12 cellular contexts compared by ENCODE assay signal in the genomic region with DNA sequence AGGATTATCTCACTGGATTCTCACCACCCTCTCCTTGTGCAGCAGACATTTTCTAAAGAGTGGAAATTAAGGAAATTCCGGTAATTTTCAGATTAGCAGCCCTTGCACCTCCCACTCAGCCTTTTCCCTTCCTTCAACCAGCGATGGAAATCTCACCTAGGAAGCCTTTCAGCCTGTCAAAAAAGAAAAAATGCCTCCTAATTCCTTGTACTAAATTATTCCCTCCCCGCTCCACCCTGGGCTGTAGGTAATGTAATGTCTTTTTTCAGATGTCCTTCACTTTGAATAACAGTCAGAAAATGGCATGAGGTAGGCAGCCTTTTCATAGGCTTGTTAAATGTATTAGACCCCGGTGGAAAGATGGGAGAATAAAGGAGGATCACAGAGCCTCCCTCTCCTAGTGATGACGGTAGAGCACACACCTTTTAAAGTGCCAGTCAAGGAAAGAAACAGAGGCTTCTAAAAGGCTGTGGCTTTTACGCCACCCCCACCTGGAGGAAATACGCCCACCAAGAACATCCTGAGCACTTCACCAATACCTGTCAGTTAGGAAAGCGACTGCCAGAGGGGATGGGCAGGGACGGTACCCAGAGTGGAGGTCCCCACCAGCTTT.
DNase-seq lines count a peak whose midpoint lies in the region; ATAC-seq and TF ChIP-seq lines count a peak whose summit lies in the region.
"Had no signal": no experiment of that assay in that cellular context is flagged by ENCODE, and none has a peak within 500 bp of the region (broad histone marks: within the 10 kb centered on the region; RNA-seq: fewer than 3 reads in every experiment).

No MANE protein-coding gene starts in this region.

- peak overlapping the region; percentile 43 for H3K4me3 Mint-ChIP-seq in activated naive CD4-positive, alpha-beta T cell treated with anti-CD3 and anti-CD28 coated beads, Interleukin-2, amount 10 ng/mL, durations not matched to agents 7 days and 5 days
- peak overlapping the region; percentile 16 for H3K4me3 Mint-ChIP-seq in glutamatergic neuron (ENCODE audit: unreplicated experiment)
- H3K4me3 Mint-ChIP-seq: activated B cell treated with CpG ODN at 0.5 μM for 24 hours, B cell had no signal

- H3K27me3 Mint-ChIP-seq in activated naive CD4-positive, alpha-beta T cell treated with anti-CD3 and anti-CD28 coated beads, Interleukin-2, amount 10 ng/mL, durations not matched to agents 7 days and 5 days, result peaks cover 13% of the 10 kb centered on the region
- peaks cover 5% of the 10 kb centered on the region for H3K27me3 Mint-ChIP-seq in glutamatergic neuron (ENCODE audit: unreplicated experiment)
- H3K27me3 Mint-ChIP-seq: activated B cell treated with CpG ODN at 0.5 μM for 24 hours had no signal

- H3K9me3 Mint-ChIP-seq in activated naive CD4-positive, alpha-beta T cell treated with anti-CD3 and anti-CD28 coated beads, Interleukin-2, amount 10 ng/mL, durations not matched to agents 7 days and 5 days, result no peaks in the 10 kb centered on the region
- H3K9me3 Mint-ChIP-seq in glutamatergic neuron (ENCODE audit: unreplicated experiment), result peaks cover 7% of the 10 kb centered on the region
- H3K9me3 Mint-ChIP-seq: activated B cell treated with CpG ODN at 0.5 μM for 24 hours had no signal

- ATAC-seq in HG03280 (IDR thresholded peaks at IDR 0.05; ENCODE audit: unreplicated experiment), result no peak

- peaks cover 3% of the 10 kb centered on the region for H3K36me3 Mint-ChIP-seq in activated naive CD4-positive, alpha-beta T cell treated with anti-CD3 and anti-CD28 coated beads, Interleukin-2, amount 10 ng/mL, durations not matched to agents 7 days and 5 days
- peaks cover 3% of the 10 kb centered on the region for H3K36me3 Mint-ChIP-seq in glutamatergic neuron (ENCODE audit: unreplicated experiment)

- H3K4me3 ChIP-seq in effector memory CD4-positive, alpha-beta T cell (ENCODE audit: insufficient read depth, low read depth, low read length, poor library complexity, severe bottlenecking), result no peak overlapping the region

- peaks cover 37% of the 10 kb centered on the region for H3K4me1 Mint-ChIP-seq in activated naive CD4-positive, alpha-beta T cell treated with anti-CD3 and anti-CD28 coated beads, Interleukin-2, amount 10 ng/mL, durations not matched to agents 7 days and 5 days
- peaks cover 33% of the 10 kb centered on the region for H3K4me1 Mint-ChIP-seq in glutamatergic neuron (ENCODE audit: low read depth, unreplicated experiment)

- no peaks in the 10 kb centered on the region for H3K27me3 ChIP-seq in effector memory CD4-positive, alpha-beta T cell (replicated peaks; ENCODE audit: control insufficient read depth, insufficient read depth, low read length, poor library complexity, severe bottlenecking)

- no peak for TF ChIP-seq CTCF in glutamatergic neuron (IDR thresholded peaks at IDR 0.05; ENCODE audit: partially characterized antibody, unreplicated experiment)

- DNase-seq in activated naive CD4-positive, alpha-beta T cell treated with anti-CD3 and anti-CD28 coated beads, Interleukin-2, amount 10 ng/mL, durations not matched to agents 7 days and 5 days, result no peak
- no peak for DNase-seq in activated naive CD4-positive, alpha-beta T cell treated with anti-CD3 and anti-CD28 coated beads, Interleukin-2, amount 50 U/mL, for 16 hours
- DNase-seq in NCI-H69 (lab: John Stamatoyannopoulos, UW), result peak; percentile 43
- DNase-seq in glutamatergic neuron, result no peak
- DNase-seq in substantia nigra (lab: John Stamatoyannopoulos, UW), result no peak
- DNase-seq in stimulated activated naive CD4-positive, alpha-beta T cell treated with Interleukin-2 at 50 U/mL for 16 hours (lab: John Stamatoyannopoulos, UW), result no peak
- no peak for DNase-seq in effector memory CD4-positive, alpha-beta T cell
- DNase-seq: activated B cell treated with CpG ODN at 0.5 μM for 24 hours, NCI-H345, trophoblast cell had no signal

- H3K9me3 ChIP-seq in effector memory CD4-positive, alpha-beta T cell (ENCODE audit: control insufficient read depth, low read length), result no peaks in the 10 kb centered on the region

- peak overlapping the region; percentile 96 for H3K27ac ChIP-seq in substantia nigra (ENCODE audit: low read depth, low read length, poor library complexity, severe bottlenecking)
- H3K27ac ChIP-seq in effector memory CD4-positive, alpha-beta T cell (ENCODE audit: insufficient read depth, low read length, poor library complexity, severe bottlenecking), result no peak overlapping the region

- CTCF ChIA-PET in activated naive CD4-positive, alpha-beta T cell treated with anti-CD3 and anti-CD28 coated beads, Interleukin-2, amount 10 ng/mL, durations not matched to agents 7 days and 5 days (lab: Charles Lee), result interaction anchor here (1.4 kb wide), 1 partner anchor 297 kb away, joined by 5 read pairs; a partner anchor contains a TSS

- no peaks in the 10 kb centered on the region for H3K36me3 ChIP-seq in effector memory CD4-positive, alpha-beta T cell (ENCODE audit: control insufficient read depth, insufficient read depth, low read length)

- peak overlapping the region; percentile 82 for H3K27ac Mint-ChIP-seq in activated naive CD4-positive, alpha-beta T cell treated with anti-CD3 and anti-CD28 coated beads, Interleukin-2, amount 10 ng/mL, durations not matched to agents 7 days and 5 days
- peak overlapping the region; percentile 28 for H3K27ac Mint-ChIP-seq in glutamatergic neuron (ENCODE audit: unreplicated experiment)
- H3K27ac Mint-ChIP-seq: activated B cell treated with CpG ODN at 0.5 μM for 24 hours, B cell had no signal

- peaks cover 14% of the 10 kb centered on the region for H3K4me1 ChIP-seq in effector memory CD4-positive, alpha-beta T cell (ENCODE audit: control insufficient read depth, insufficient read depth, low read length, poor library complexity, severe bottlenecking)
